ENCODE assay signal across 8 cellular contexts in genomic region chr7:101882595-101883564, GRCh38.
DNase-seq lines count a peak whose midpoint lies in the region; ATAC-seq, FAIRE-seq and TF ChIP-seq lines count a peak whose summit lies in the region.

No MANE protein-coding gene starts in this region.

- TF ChIP-seq CTCF in Calu3 (IDR thresholded peaks at IDR 0.05; ENCODE audit: unreplicated experiment) (no peak), cardiac muscle cell (IDR thresholded peaks at IDR 0.05; ENCODE audit: low read depth, low read length) (peak; percentile 7)

- H3K4me1 ChIP-seq in adipocyte (ENCODE audit: control insufficient read depth, insufficient read depth, low read length) (peaks cover 26% of the 10 kb centered on the region), cardiac muscle cell (ENCODE audit: low read depth) (peaks cover 24% of the 10 kb centered on the region)

- H3K36me3 ChIP-seq in adipocyte (ENCODE audit: control insufficient read depth, insufficient read depth, low read length, severe bottlenecking) (no peaks in the 10 kb centered on the region), cardiac muscle cell (no peaks in the 10 kb centered on the region)

- peaks cover 43% of the 10 kb centered on the region for H3K4me1 Mint-ChIP-seq in Calu3 (ENCODE audit: low read depth, unreplicated experiment)

- no peak for TF ChIP-seq POLR2A in GM12891 (IDR thresholded peaks at IDR 0.05; ENCODE audit: low read depth, low read length)

- H3K9ac ChIP-seq in adipocyte (ENCODE audit: low read length) = peak overlapping the region; percentile 75

- H3K27ac ChIP-seq in cardiac muscle cell = peak overlapping the region; percentile 71

- H3K27ac Mint-ChIP-seq in Calu3 (ENCODE audit: unreplicated experiment) = peak overlapping the region; percentile 79

- ATAC-seq in stimulated activated naive CD8-positive, alpha-beta T cell treated with anti-CD3 and anti-CD28 coated beads, Interleukin-15, Interleukin-2, amounts not matched to agents 100 U/mL and 50 U/mL, for 24 hours = no peak

- no peak for FAIRE-seq in GM12891 (lab: Jason Lieb, UNC)

- no peaks in the 10 kb centered on the region for H3K27me3 Mint-ChIP-seq in Calu3 (ENCODE audit: unreplicated experiment)

- CTCF ChIA-PET in Calu3 (lab: Charles Lee) = interaction anchor here (1.3 kb wide), 1 partner anchor 13 kb away, joined by 6 read pairs; no protein-coding TSS in a partner anchor

- H3K27me3 ChIP-seq in adipocyte (replicated peaks; ENCODE audit: control insufficient read depth, insufficient read depth, low read length) = no peaks in the 10 kb centered on the region
- no peaks in the 10 kb centered on the region for H3K27me3 ChIP-seq in cardiac muscle cell

- peak overlapping the region; percentile 9 for H3K4me3 Mint-ChIP-seq in Calu3 (ENCODE audit: low read depth, unreplicated experiment)

- intact Hi-C loops in Calu3 (cut with micrococcal nuclease; ENCODE audit: unreplicated experiment) = no loop called here

- H3K9me3 ChIP-seq in adipocyte (ENCODE audit: control insufficient read depth, low read length) (no peaks in the 10 kb centered on the region), cardiac muscle cell (ENCODE audit: low read depth) (no peaks in the 10 kb centered on the region)

- peak; percentile 74 for DNase-seq in Calu3
- DNase-seq in NCI-H2081 (lab: John Stamatoyannopoulos, UW) = peak; percentile 72 to 92
- peak; percentile 99 for DNase-seq in adipocyte (ENCODE audit: low read depth)
- DNase-seq in cardiac muscle cell (ENCODE audit: low read depth in 1 of 2, low spot score in 1 of 2) = peak; percentile 57 to 100
- peak; percentile 94 for DNase-seq in pulmonary artery endothelial cell (ENCODE audit: low read depth, low spot score)
- no peak for DNase-seq in NCI-H2227 (lab: John Stamatoyannopoulos, UW; ENCODE audit: unreplicated experiment)
- no peak for DNase-seq in stimulated activated naive CD8-positive, alpha-beta T cell treated with anti-CD3 and anti-CD28 coated beads, Interleukin-15, Interleukin-2, amounts not matched to agents 100 U/mL and 50 U/mL, for 24 hours
- DNase-seq in GM12891 (ENCODE audit: insufficient read length, low spot score) = no peak

- no peaks in the 10 kb centered on the region for H3K9me3 Mint-ChIP-seq in Calu3 (ENCODE audit: low read depth, unreplicated experiment)

- H3K36me3 Mint-ChIP-seq in Calu3 (ENCODE audit: insufficient read depth, unreplicated experiment) = peaks cover 8% of the 10 kb centered on the region

- BruUV-seq in Calu3 (replicated peaks; lab: Mats Ljungman, UMichigan) = TSS peak; percentile 94

- H3K4me3 ChIP-seq in adipocyte (ENCODE audit: low read length) = peak overlapping the region; percentile 60
- no peak overlapping the region for H3K4me3 ChIP-seq in cardiac muscle cell

TF ChIP-seq in GM12891, 5 proteins besides CTCF, POLR2A, EP300 and RAD21:
- TF ChIP-seq SPI1 (IDR thresholded peaks at IDR 0.05; ENCODE audit: low read depth, low read length) (no peak), POLR2AphosphoS5 (IDR thresholded peaks at IDR 0.05; ENCODE audit: low read depth, low read length) (no peak), PAX5 (IDR thresholded peaks at IDR 0.05; ENCODE audit: insufficient read depth, low read length, severe bottlenecking) (no peak), POU2F2 (IDR thresholded peaks at IDR 0.05; ENCODE audit: low read depth, low read length) (no peak), TAF1 (IDR thresholded peaks at IDR 0.05; ENCODE audit: low read depth, low read length) (no peak)

Comparison
In these comparisons a context has a peak if more than half of its experiments do, and no peak if none do; other contexts are left out.
1. DNase-seq: peak in Calu3 (single experiment), NCI-H2081 (2 of 2), adipocyte (single experiment), cardiac muscle cell (2 of 2) and pulmonary artery endothelial cell (single experiment); none in NCI-H2227 (single experiment), stimulated activated naive CD8-positive, alpha-beta T cell treated with anti-CD3 and anti-CD28 coated beads, Interleukin-15, Interleukin-2, amounts not matched to agents 100 U/mL and 50 U/mL, for 24 hours (single experiment) and GM12891 (single experiment).